ENCODE assay signal across 8 cellular contexts in genomic region chr1:154860154-154860870, GRCh38. TPM values are rescaled to one million over a fixed set of nuclear protein-coding genes. Genes with fewer than 3 reads are reported as not detected.
DNase-seq lines count a peak whose midpoint lies in the region; ATAC-seq and TF ChIP-seq lines count a peak whose summit lies in the region.

No MANE protein-coding gene starts in this region.

- peak overlapping the region; percentile 52 for H3K27ac Mint-ChIP-seq in activated naive CD4-positive, alpha-beta T cell treated with anti-CD3 and anti-CD28 coated beads for 36 hours
- H3K27ac Mint-ChIP-seq in stimulated activated memory B cell treated with anti-CD40 and anti-IgM and Interleukin-4, amounts not matched to agents 10 μg/mL and 1 μg/mL and 100 μg/mL, for 72 hours = peak overlapping the region; percentile 87

- no peak overlapping the region for H3K4me3 ChIP-seq in vagina

- no peak overlapping the region for H3K27ac ChIP-seq in vagina

- H3K36me3 ChIP-seq in vagina = no peaks in the 10 kb centered on the region

- peaks cover 1% of the 10 kb centered on the region for H3K27me3 Mint-ChIP-seq in activated naive CD4-positive, alpha-beta T cell treated with anti-CD3 and anti-CD28 coated beads for 36 hours (ENCODE audit: low read depth)
- H3K27me3 Mint-ChIP-seq in stimulated activated memory B cell treated with anti-CD40 and anti-IgM and Interleukin-4, amounts not matched to agents 10 μg/mL and 1 μg/mL and 100 μg/mL, for 72 hours = peaks cover 20% of the 10 kb centered on the region

- no peaks in the 10 kb centered on the region for H3K9me3 Mint-ChIP-seq in activated naive CD4-positive, alpha-beta T cell treated with anti-CD3 and anti-CD28 coated beads for 36 hours
- H3K9me3 Mint-ChIP-seq in stimulated activated memory B cell treated with anti-CD40 and anti-IgM and Interleukin-4, amounts not matched to agents 10 μg/mL and 1 μg/mL and 100 μg/mL, for 72 hours = no peaks in the 10 kb centered on the region

- no peak for TF ChIP-seq POLR2A in vagina (IDR thresholded peaks at IDR 0.05)

- intact Hi-C loops in activated naive CD4-positive, alpha-beta T cell treated with anti-CD3 and anti-CD28 coated beads for 36 hours (cut with micrococcal nuclease) = no loop called here
- intact Hi-C loops in vagina (cut with DNase I) = no loop called here

- CTCF ChIA-PET in activated naive CD4-positive, alpha-beta T cell treated with anti-CD3 and anti-CD28 coated beads for 36 hours (lab: Charles Lee) = no interaction called here

- no peaks in the 10 kb centered on the region for H3K27me3 ChIP-seq in vagina

- H3K36me3 Mint-ChIP-seq in activated naive CD4-positive, alpha-beta T cell treated with anti-CD3 and anti-CD28 coated beads for 36 hours (ENCODE audit: low read depth) = no peaks in the 10 kb centered on the region
- H3K36me3 Mint-ChIP-seq in stimulated activated memory B cell treated with anti-CD40 and anti-IgM and Interleukin-4, amounts not matched to agents 10 μg/mL and 1 μg/mL and 100 μg/mL, for 72 hours = no peaks in the 10 kb centered on the region

- H3K9me3 ChIP-seq in vagina = no peaks in the 10 kb centered on the region

- peak; percentile 69 for ATAC-seq in HG02943 (IDR thresholded peaks at IDR 0.05; ENCODE audit: low read depth, unreplicated experiment)
- ATAC-seq in stimulated activated memory B cell treated with anti-CD40 and anti-IgM and Interleukin-4, amounts not matched to agents 10 μg/mL and 1 μg/mL and 100 μg/mL, for 72 hours = peak; percentile 81

- peak; percentile 42 for DNase-seq in activated naive CD4-positive, alpha-beta T cell treated with anti-CD3 and anti-CD28 coated beads for 36 hours
- no peak for DNase-seq in activated naive CD4-positive, alpha-beta T cell (lab: John Stamatoyannopoulos, UW)
- DNase-seq in RPMI8226 = peak; percentile 96
- no peak for DNase-seq in mesenteric fat pad (ENCODE audit: low spot score)
- DNase-seq in vagina (ENCODE audit: extremely low spot score in 2 of 2) = no peak
- no peak for DNase-seq in SHP77 treated with DMSO at 0.1 percent for 48 hours (lab: John Stamatoyannopoulos, UW)

- no peaks in the 10 kb centered on the region for H3K4me1 ChIP-seq in vagina

- no peak for TF ChIP-seq CTCF in vagina (IDR thresholded peaks at IDR 0.05)

- no peak overlapping the region for H3K4me3 Mint-ChIP-seq in activated naive CD4-positive, alpha-beta T cell treated with anti-CD3 and anti-CD28 coated beads for 36 hours
- peak overlapping the region; percentile 53 for H3K4me3 Mint-ChIP-seq in stimulated activated memory B cell treated with anti-CD40 and anti-IgM and Interleukin-4, amounts not matched to agents 10 μg/mL and 1 μg/mL and 100 μg/mL, for 72 hours

- peaks cover 17% of the 10 kb centered on the region for H3K4me1 Mint-ChIP-seq in activated naive CD4-positive, alpha-beta T cell treated with anti-CD3 and anti-CD28 coated beads for 36 hours (ENCODE audit: low read depth)
- H3K4me1 Mint-ChIP-seq in stimulated activated memory B cell treated with anti-CD40 and anti-IgM and Interleukin-4, amounts not matched to agents 10 μg/mL and 1 μg/mL and 100 μg/mL, for 72 hours = peaks cover 85% of the 10 kb centered on the region

RNA-seq across cellular contexts. Expression of gene KCNN3, which starts 9.8 kb away (rescaled TPM):
- total RNA-seq in activated naive CD4-positive, alpha-beta T cell treated with anti-CD3 and anti-CD28 coated beads for 36 hours = under 1 TPM; 0.25 to 0.26 TPM
- total RNA-seq in mesenteric fat pad (0.96 TPM), vagina (7.4 TPM)

Comparison
In these comparisons a context has a peak if more than half of its experiments do, and no peak if none do; other contexts are left out.
1. DNase-seq: peak in activated naive CD4-positive, alpha-beta T cell treated with anti-CD3 and anti-CD28 coated beads for 36 hours (single experiment) and RPMI8226 (single experiment); none in activated naive CD4-positive, alpha-beta T cell (0 of 4), mesenteric fat pad (single experiment), vagina (0 of 2) and SHP77 treated with DMSO at 0.1 percent for 48 hours (single experiment).